ENCODE assay signal across 8 cellular contexts in genomic region chr3:194685723-194686413, GRCh38. TPM values are rescaled to one million over a fixed set of nuclear protein-coding genes. Genes with fewer than 3 reads are reported as not detected.
DNase-seq lines count a peak whose midpoint lies in the region; ATAC-seq, FAIRE-seq and TF ChIP-seq lines count a peak whose summit lies in the region.

A gene with protein sequence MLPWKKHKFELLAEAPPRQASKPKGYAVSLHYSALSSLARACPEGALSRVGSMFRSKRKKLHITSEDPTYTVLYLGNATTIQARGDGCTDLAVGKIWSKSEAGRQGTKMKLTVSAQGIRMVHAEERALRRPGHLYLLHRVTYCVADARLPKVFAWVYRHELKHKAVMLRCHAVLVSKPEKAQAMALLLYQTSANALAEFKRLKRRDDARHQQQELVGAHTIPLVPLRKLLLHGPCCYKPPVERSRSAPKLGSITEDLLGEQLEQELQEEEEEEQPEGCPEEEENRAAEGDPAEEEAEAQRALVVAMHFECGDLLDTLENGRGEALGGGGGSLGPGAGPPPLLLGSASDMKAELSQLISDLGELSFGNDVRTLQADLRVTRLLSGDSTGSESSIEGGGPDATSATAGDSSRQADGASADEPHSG (plus strand): TSS chr3:194685883. CDS start chr3:194686827, 944 bp downstream.

- peaks cover 62% of the 10 kb centered on the region for H3K27me3 Mint-ChIP-seq in activated CD4-positive, alpha-beta T cell treated with anti-CD3 and anti-CD28 coated beads, Interleukin-2, amount 10 ng/mL, durations not matched to agents 7 days and 5 days

- peak within 1 kb of the TSS; percentile 61 for H3K27ac Mint-ChIP-seq in activated CD4-positive, alpha-beta T cell treated with anti-CD3 and anti-CD28 coated beads, Interleukin-2, amount 10 ng/mL, durations not matched to agents 7 days and 5 days

- no peak for TF ChIP-seq CTCF in coronary artery (IDR thresholded peaks at IDR 0.05)

- intact Hi-C loops in left colon (cut with DNase I, micrococcal nuclease): loop anchor here in 1 of 2 donors (10.0 kb wide), 1 partner anchor 579 kb away; no protein-coding TSS in a partner anchor

- peak within 1 kb of the TSS; percentile 87 for H3K4me3 ChIP-seq in coronary artery

- no peaks in the 10 kb centered on the region for H3K9me3 Mint-ChIP-seq in activated CD4-positive, alpha-beta T cell treated with anti-CD3 and anti-CD28 coated beads, Interleukin-2, amount 10 ng/mL, durations not matched to agents 7 days and 5 days

- H3K4me3 Mint-ChIP-seq in activated CD4-positive, alpha-beta T cell treated with anti-CD3 and anti-CD28 coated beads, Interleukin-2, amount 10 ng/mL, durations not matched to agents 7 days and 5 days: peak within 1 kb of the TSS; percentile 80

- H3K36me3 Mint-ChIP-seq in activated CD4-positive, alpha-beta T cell treated with anti-CD3 and anti-CD28 coated beads, Interleukin-2, amount 10 ng/mL, durations not matched to agents 7 days and 5 days (ENCODE audit: low read depth): no peaks in the 10 kb centered on the region

- peak; percentile 77 for FAIRE-seq in GM12892 (lab: Jason Lieb, UNC)

- POLR2A ChIA-PET in activated CD4-positive, alpha-beta T cell treated with anti-CD3 and anti-CD28 coated beads, Interleukin-2, amount 10 ng/mL, durations not matched to agents 7 days and 5 days (lab: Charles Lee): no interaction called here

- H3K4me1 Mint-ChIP-seq in activated CD4-positive, alpha-beta T cell treated with anti-CD3 and anti-CD28 coated beads, Interleukin-2, amount 10 ng/mL, durations not matched to agents 7 days and 5 days: peaks cover 54% of the 10 kb centered on the region

- DNase-seq in GM12892 (ENCODE audit: insufficient read length) (peak; percentile 74), NCI-H510A (lab: John Stamatoyannopoulos, UW) (peak; percentile 66), coronary artery (ENCODE audit: low spot score) (peak; percentile 93), left colon (peak; percentile 95)
- DNase-seq in activated CD4-positive, alpha-beta T cell treated with anti-CD3 and anti-CD28 coated beads, Interleukin-2, amount 10 ng/mL, durations not matched to agents 7 days and 5 days: peak; percentile 69
- DNase-seq in stimulated activated CD4-positive, alpha-beta T cell treated with anti-CD3 and anti-CD28 coated beads, Interleukin-15, amount 100 ng/mL, for 48 hours (ENCODE audit: low read depth in 2 of 2): peak; percentile 70 to 77

- peak; percentile 100 for TF ChIP-seq POLR2A in GM12892 (IDR thresholded peaks at IDR 0.05; ENCODE audit: low read depth, low read length)

- ATAC-seq in HG03108 (IDR thresholded peaks at IDR 0.05; ENCODE audit: unreplicated experiment) (peak; percentile 36), left colon (peak; percentile 70), HG02981 (IDR thresholded peaks at IDR 0.05; ENCODE audit: unreplicated experiment) (no peak)

- CTCF ChIA-PET in activated CD4-positive, alpha-beta T cell treated with anti-CD3 and anti-CD28 coated beads, Interleukin-2, amount 10 ng/mL, durations not matched to agents 7 days and 5 days (lab: Charles Lee): interaction anchor here (2.4 to 3.7 kb wide), 3 partner anchors 10 to 585 kb away, joined by 11 to 35 read pairs (median 14); partner anchors contain the start of genes LSG1 and XXYLT1

- H3K27ac ChIP-seq in coronary artery: peak within 1 kb of the TSS; percentile 47 to 90

RNA-seq across cellular contexts. Expression of the gene that starts here (rescaled TPM):
- 1.0 TPM for polyA plus RNA-seq in GM12892 (2012; ENCODE audit: missing spikeins)
- under 1 TPM; 0.54 to 0.69 TPM for total RNA-seq in activated CD4-positive, alpha-beta T cell treated with anti-CD3 and anti-CD28 coated beads, Interleukin-2, amount 10 ng/mL, durations not matched to agents 7 days and 5 days
- total RNA-seq in left colon: 10 to 100 TPM; 29.1 to 73.4 TPM

Comparison
In these comparisons a context has a peak if more than half of its experiments do, and no peak if none do; other contexts are left out.
1. RNA of the gene that starts here (total RNA-seq): 29.1 to 73.4 TPM in left colon; 0.54 to 0.69 TPM in activated CD4-positive, alpha-beta T cell treated with anti-CD3 and anti-CD28 coated beads, Interleukin-2, amount 10 ng/mL, durations not matched to agents 7 days and 5 days; every median in the first group is over 10 times any median in the second.
2. Peak in DNase-seq in activated CD4-positive, alpha-beta T cell treated with anti-CD3 and anti-CD28 coated beads, Interleukin-2, amount 10 ng/mL, durations not matched to agents 7 days and 5 days; RNA of the gene not detected or under 1 TPM.
3. Peak in every context shown above with its lines, with median percentiles within 50 percentile points of each other: DNase-seq.